In the genomic region with DNA sequence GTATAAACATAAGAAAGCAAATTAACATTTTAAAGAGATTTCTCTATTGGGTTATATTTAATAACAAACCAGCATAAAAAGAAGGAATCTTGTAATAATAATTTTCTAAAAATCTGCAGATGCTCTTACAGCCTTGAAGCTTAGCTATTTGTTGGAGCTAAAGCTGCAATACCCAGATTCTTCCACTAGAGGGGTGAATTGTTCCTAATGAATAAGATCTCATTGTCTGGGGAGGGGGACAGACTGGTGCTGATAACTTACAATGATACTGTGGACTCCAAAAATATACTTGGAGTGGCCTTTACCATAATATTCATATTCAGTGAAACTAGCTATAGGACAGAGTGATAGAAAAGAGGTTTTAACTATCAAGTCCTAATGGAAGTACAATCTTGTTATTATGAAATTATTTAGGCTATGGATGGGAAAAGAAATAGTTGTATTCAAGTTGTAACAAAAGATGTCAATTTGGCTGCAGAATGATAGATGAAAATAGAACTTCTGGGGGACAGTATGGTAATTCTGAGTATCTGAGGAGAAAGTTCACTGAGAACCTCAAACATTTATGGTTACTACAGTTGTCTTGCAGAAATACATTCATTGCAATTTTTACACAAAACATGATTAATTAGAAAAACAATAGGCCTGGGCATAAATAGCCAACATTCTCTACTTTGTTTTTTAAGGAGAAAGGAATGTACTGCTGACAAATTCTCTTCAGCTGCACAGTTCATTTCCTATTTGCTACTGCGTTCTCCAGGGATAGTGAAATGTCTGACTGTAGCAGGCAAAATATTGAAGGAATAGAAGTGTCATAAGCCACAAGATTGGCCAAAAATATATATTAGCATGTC, we compare ENCODE assay signal across 8 cellular contexts.
DNase-seq lines count a peak whose midpoint lies in the region; ATAC-seq, FAIRE-seq and TF ChIP-seq lines count a peak whose summit lies in the region.

No MANE protein-coding gene starts in this region.

- TF ChIP-seq CTCF in GM12875 (IDR thresholded peaks at IDR 0.05; ENCODE audit: borderline replicate concordance, insufficient read depth, low read depth, low read length) (peak; percentile 66), OCI-LY3 (IDR thresholded peaks at IDR 0.05; ENCODE audit: low read depth, low read length) (peak; percentile 78), osteocyte (IDR thresholded peaks at IDR 0.05) (peak; percentile 80)

- peaks cover 14% of the 10 kb centered on the region for H3K4me1 Mint-ChIP-seq in osteocyte (ENCODE audit: unreplicated experiment)

- DNase-seq in AG08395 (ENCODE audit: low spot score) (peak; percentile 19), HTR-8/SVneo (ENCODE audit: insufficient read length, low spot score) (peak; percentile 17), epithelial cell of prostate (ENCODE audit: low read depth, low spot score) (peak; percentile 3), osteocyte (ENCODE audit: extremely low spot score, unreplicated experiment) (no peak), aorta (no peak)

- H3K79me2 ChIP-seq in OCI-LY3 (ENCODE audit: low read length), result no peaks in the 10 kb centered on the region

- intact Hi-C loops in aorta (cut with DNase I), result no loop called here

- no peaks in the 10 kb centered on the region for H3K9me3 Mint-ChIP-seq in osteocyte (ENCODE audit: unreplicated experiment)

- H3K9ac ChIP-seq in OCI-LY3 (ENCODE audit: low read length), result no peak overlapping the region

- no peaks in the 10 kb centered on the region for H4K20me1 ChIP-seq in OCI-LY3 (ENCODE audit: insufficient read depth, low read length)

- H3K4me1 ChIP-seq in OCI-LY3 (ENCODE audit: low read length) (0 out of 2 replicates have a peak, but pooled peaks cover 4% of the 10 kb centered on the region), aorta (ENCODE audit: control insufficient read depth in 1 of 2, insufficient read depth in 2 of 2, low read length in 2 of 2) (no peaks in the 10 kb centered on the region)

- FAIRE-seq in HTR-8/SVneo (lab: Jason Lieb, UNC), result no peak

- no peaks in the 10 kb centered on the region for H3K36me3 Mint-ChIP-seq in osteocyte (ENCODE audit: unreplicated experiment)

- no peaks in the 10 kb centered on the region for H3K27me3 ChIP-seq in OCI-LY3 (ENCODE audit: low read depth, low read length)
- H3K27me3 ChIP-seq in aorta (ENCODE audit: control insufficient read depth in 1 of 2, insufficient read depth in 2 of 2, low read length in 1 of 2), result peaks cover 0 to 1% of the 10 kb centered on the region in 2 donors

- H3K27ac ChIP-seq in OCI-LY3 (ENCODE audit: low read length) (no peak overlapping the region), epithelial cell of prostate (no peak overlapping the region), aorta (ENCODE audit: low read depth in 1 of 2, low read length in 2 of 2) (no peak overlapping the region)

- no peaks in the 10 kb centered on the region for H3K27me3 Mint-ChIP-seq in osteocyte (ENCODE audit: unreplicated experiment)

- no peaks in the 10 kb centered on the region for H3K36me3 ChIP-seq in OCI-LY3 (replicated peaks; ENCODE audit: low read depth, low read length)
- no peaks in the 10 kb centered on the region for H3K36me3 ChIP-seq in aorta (ENCODE audit: control insufficient read depth in 1 of 2, insufficient read depth in 2 of 2, low read length in 1 of 2)

- H3K4me3 ChIP-seq in GM12875 (ENCODE audit: low read depth, low read length) (no peak overlapping the region), OCI-LY3 (ENCODE audit: low read length) (no peak overlapping the region), aorta (ENCODE audit: low read length in 2 of 2) (no peak overlapping the region)

- H3K9me3 ChIP-seq in OCI-LY3 (ENCODE audit: insufficient read depth, low read length), result no peaks in the 10 kb centered on the region
- peaks cover 1% of the 10 kb centered on the region for H3K9me3 ChIP-seq in aorta (ENCODE audit: control insufficient read depth, low read length)

- ATAC-seq in esophagus mucosa (no peak), aorta (ENCODE audit: low FRiP score) (no peak)

- H3K4me2 ChIP-seq in OCI-LY3 (ENCODE audit: low read length), result no peak overlapping the region

- no peak overlapping the region for H3K4me3 Mint-ChIP-seq in osteocyte (ENCODE audit: unreplicated experiment)

- peak overlapping the region; percentile 68 for H3K27ac Mint-ChIP-seq in osteocyte (ENCODE audit: unreplicated experiment)

- H2AFZ ChIP-seq in OCI-LY3 (ENCODE audit: low read depth, low read length), result no peak overlapping the region

- WGBS in aorta, 2 donors, result 10 to 18% methylated on average over 1 of the region's 1 CpG

Comparison
In these comparisons a context has a peak if more than half of its experiments do, and no peak if none do; other contexts are left out.
1. DNase-seq: peak in AG08395 (single experiment), HTR-8/SVneo (single experiment) and epithelial cell of prostate (single experiment); none in osteocyte (single experiment) and aorta (0 of 2).
2. Peak in every context shown above with its lines, with median percentiles within 50 percentile points of each other: CTCF ChIP-seq.